ENCODE assay signal across 8 cellular contexts in the genomic region with DNA sequence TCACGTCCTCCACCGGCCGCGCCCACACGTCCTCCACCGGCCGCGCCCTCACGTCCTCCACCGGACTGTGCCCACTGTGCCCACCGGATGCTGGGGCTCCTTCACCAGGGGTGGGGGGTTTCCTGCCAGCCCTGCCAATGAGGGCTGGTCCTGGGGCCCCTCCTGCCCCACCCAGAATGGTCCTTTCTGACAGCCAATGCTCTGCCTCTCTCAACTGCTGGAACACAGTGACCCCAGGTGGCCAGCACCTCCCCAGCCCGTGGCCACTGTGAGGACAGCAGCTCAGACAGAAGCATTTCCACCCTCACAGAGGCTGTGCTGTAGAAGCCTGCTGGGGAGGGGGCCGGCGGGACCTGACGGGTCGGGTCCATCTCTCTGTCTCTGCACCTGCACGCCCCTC.
DNase-seq lines count a peak whose midpoint lies in the region; ATAC-seq, FAIRE-seq and TF ChIP-seq lines count a peak whose summit lies in the region.

No MANE protein-coding gene starts in this region.

- TF ChIP-seq CTCF in SK-N-SH (IDR thresholded peaks at IDR 0.05) (peak; percentile 50), bronchial epithelial cell (IDR thresholded peaks at IDR 0.05; ENCODE audit: insufficient read depth, low read length, severe bottlenecking) (peak; percentile 1), natural killer cell (IDR thresholded peaks at IDR 0.05) (peak; percentile 65)

- CTCF ChIA-PET in SK-N-SH (lab: Yijun Ruan, JAX): no interaction called here

- POLR2A ChIA-PET in SK-N-SH (lab: Yijun Ruan, JAX): no interaction called here

- H3K9me3 ChIP-seq in SK-N-SH: no peaks in the 10 kb centered on the region

- H3K36me3 ChIP-seq in SK-N-SH (replicated peaks in 1 of 2; ENCODE audit: control insufficient read depth in 1 of 2, insufficient read depth in 2 of 2, low read length in 1 of 2) (no peaks in the 10 kb centered on the region), bronchial epithelial cell (ENCODE audit: control insufficient read depth, insufficient read depth, low read length) (no peaks in the 10 kb centered on the region)

- H3K27ac Mint-ChIP-seq in natural killer cell: peak overlapping the region; percentile 73 to 94

- no peaks in the 10 kb centered on the region for H3K9me2 ChIP-seq in SK-N-SH

- no peaks in the 10 kb centered on the region for H3K27me3 Mint-ChIP-seq in natural killer cell (ENCODE audit: low read depth in 2 of 2)

- ATAC-seq in natural killer cell (peak; percentile 59 to 99 (median 98)), HG03280 (IDR thresholded peaks at IDR 0.05; ENCODE audit: unreplicated experiment) (no peak), HG02759 (IDR thresholded peaks at IDR 0.05; ENCODE audit: unreplicated experiment) (no peak)

- H2AFZ ChIP-seq in SK-N-SH (ENCODE audit: low read depth): no peak overlapping the region

- no peaks in the 10 kb centered on the region for H3K9me3 Mint-ChIP-seq in natural killer cell

- DNase-seq in EL (peak; percentile 15), SK-N-SH (no peak), bronchial epithelial cell (ENCODE audit: low read depth) (no peak), natural killer cell (peak; percentile 65), NCI-H2227 (lab: John Stamatoyannopoulos, UW; ENCODE audit: unreplicated experiment) (no peak), NCI-H748 (lab: John Stamatoyannopoulos, UW; ENCODE audit: unreplicated experiment) (no peak)

- no peak for FAIRE-seq in bronchial epithelial cell (lab: Jason Lieb, UNC)

- no peak overlapping the region for H3K4me3 ChIP-seq in SK-N-SH (ENCODE audit: low read depth in 2 of 2, low read length in 1 of 2)
- H3K4me3 ChIP-seq in bronchial epithelial cell (ENCODE audit: low read depth, low read length): no peak overlapping the region

- no peaks in the 10 kb centered on the region for H3K27me3 ChIP-seq in SK-N-SH (ENCODE audit: insufficient read depth)
- H3K27me3 ChIP-seq in bronchial epithelial cell (ENCODE audit: control insufficient read depth, insufficient read depth, low read length): no peaks in the 10 kb centered on the region

- H3K4me2 ChIP-seq in SK-N-SH: no peak overlapping the region

- no peak overlapping the region for H3K9ac ChIP-seq in SK-N-SH

- H4K20me1 ChIP-seq in SK-N-SH (ENCODE audit: insufficient read depth): no peaks in the 10 kb centered on the region

- H3K4me1 Mint-ChIP-seq in natural killer cell: peaks cover 5 to 6% of the 10 kb centered on the region in 2 donors

- peaks cover 5% of the 10 kb centered on the region for H3F3A ChIP-seq in SK-N-SH (replicated peaks; ENCODE audit: insufficient read depth)

- no peak overlapping the region for H3K4me3 Mint-ChIP-seq in natural killer cell

- no peak for TF ChIP-seq EP300 in SK-N-SH (IDR thresholded peaks at IDR 0.05; ENCODE audit: borderline replicate concordance in 1 of 2, low read depth in 1 of 2, low read length in 1 of 2)

- H3K36me3 Mint-ChIP-seq in natural killer cell: no peaks in the 10 kb centered on the region

- H3K4me1 ChIP-seq in SK-N-SH (ENCODE audit: control insufficient read depth in 1 of 2, insufficient read depth in 2 of 2, low read depth in 1 of 2, low read length in 1 of 2): peaks cover 0 to 6% of the 10 kb centered on the region in 2 experiments; a peak in 1 of 4 replicates

- no peak overlapping the region for H3K27ac ChIP-seq in SK-N-SH (ENCODE audit: low read depth in 2 of 2, low read length in 1 of 2)

- no peaks in the 10 kb centered on the region for H3K79me2 ChIP-seq in SK-N-SH (ENCODE audit: insufficient read depth)

- peak; percentile 14; the same call in 1 of the 2 replicates for TF ChIP-seq RAD21 in SK-N-SH (IDR thresholded peaks at IDR 0.05; ENCODE audit: low read length)

- intact Hi-C loops in natural killer cell (cut with micrococcal nuclease): loop anchor here (1.0 to 10.0 kb wide), 3 partner anchors 62 to 314 kb away; no protein-coding TSS in a partner anchor

- WGBS in SK-N-SH (ENCODE audit: low lambda C conversion rate): 86% methylated on average over 17 of the region's 17 CpGs

TF ChIP-seq in SK-N-SH, 30 proteins besides CTCF, POLR2A, EP300 and RAD21:
- TF ChIP-seq ELF1 (IDR thresholded peaks at IDR 0.05) (no peak), SMC3 (IDR thresholded peaks at IDR 0.05; ENCODE audit: low read depth, low read length) (0 out of 2 replicates have a peak, but pooled peaks have one; percentile 9)
TF ChIP-seq in SK-N-SH: peak in this region for 1.

Comparison
In these comparisons a context has a peak if more than half of its experiments do, and no peak if none do; other contexts are left out.
1. DNase-seq: peak in EL (single experiment) and natural killer cell (single experiment); none in SK-N-SH (single experiment), bronchial epithelial cell (single experiment), NCI-H2227 (single experiment) and NCI-H748 (single experiment).
2. CTCF ChIP-seq: peak in every context shown above with its lines; median percentile 65 in natural killer cell; 50 in SK-N-SH; 1 in bronchial epithelial cell.
3. ATAC-seq: peak in natural killer cell (3 of 3); none in HG03280 (single experiment) and HG02759 (single experiment).